20 cellular contexts compared by ENCODE assay signal in the genomic region with DNA sequence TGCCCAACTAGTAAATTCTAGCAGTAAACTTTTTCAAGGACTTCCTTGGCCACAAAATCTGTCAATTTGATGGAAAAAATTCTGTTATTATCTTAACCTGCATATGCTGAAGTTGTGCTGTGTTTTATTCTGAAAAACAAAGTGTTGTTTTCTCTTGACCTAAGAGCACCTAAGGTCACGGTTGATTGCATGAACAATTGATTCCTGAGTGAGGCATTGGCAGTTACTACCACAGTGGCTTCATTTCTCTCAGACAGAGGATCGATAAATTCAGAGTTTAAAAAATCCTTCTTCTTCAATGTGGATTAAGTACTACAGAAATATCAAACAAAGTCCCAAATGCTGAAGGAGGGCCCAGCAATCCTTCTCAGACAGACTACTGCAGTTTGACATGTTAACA. TPM values are rescaled to one million over a fixed set of nuclear protein-coding genes. Genes with fewer than 3 reads are reported as not detected.
DNase-seq lines count a peak whose midpoint lies in the region; ATAC-seq, FAIRE-seq and TF ChIP-seq lines count a peak whose summit lies in the region.
"Had no signal": no experiment of that assay in that cellular context is flagged by ENCODE, and none has a peak within 500 bp of the region (broad histone marks: within the 10 kb centered on the region; RNA-seq: fewer than 3 reads in every experiment).

No MANE protein-coding gene starts in this region.

- H3K4me1 ChIP-seq in liver (ENCODE audit: control insufficient read depth in 4 of 4, insufficient read depth in 4 of 4, low read length in 3 of 4): peaks cover 0 to 5% (median 0%) of the 10 kb centered on the region in 4 donors
- no peaks in the 10 kb centered on the region for H3K4me1 ChIP-seq in HepG2 (ENCODE audit: insufficient read depth, low read length)
- H3K4me1 ChIP-seq in esophagus squamous epithelium: no peaks in the 10 kb centered on the region
- H3K4me1 ChIP-seq: Caco-2 had no signal

- H3K27ac ChIP-seq in liver (ENCODE audit: low read depth in 1 of 2, low read length in 2 of 2) (no peak overlapping the region), HepG2 (ENCODE audit: extremely low read length, insufficient read depth, low read length) (no peak overlapping the region), esophagus squamous epithelium (no peak overlapping the region)
- H3K27ac ChIP-seq: 22Rv1; A549; BLaER1 treated with 17β-estradiol and CSF1 and Interleukin-3, amounts not matched to agents 10 nM and 100 nM; C4-2B had no signal

- H3K9me3 ChIP-seq in liver (ENCODE audit: control insufficient read depth in 4 of 4, low read length in 3 of 4) (no peaks in the 10 kb centered on the region), HepG2 (ENCODE audit: low read length) (no peaks in the 10 kb centered on the region), esophagus squamous epithelium (no peaks in the 10 kb centered on the region)
- H3K9me3 ChIP-seq: A549, Caco-2 had no signal

- no peak for TF ChIP-seq POLR2A in HepG2 (IDR thresholded peaks at IDR 0.05; ENCODE audit: insufficient read depth in 1 of 2, low read depth in 2 of 2, low read length in 2 of 2)
- no peak for TF ChIP-seq POLR2A in esophagus squamous epithelium (IDR thresholded peaks at IDR 0.05)

- no peaks in the 10 kb centered on the region for H3K27me3 ChIP-seq in liver (ENCODE audit: control insufficient read depth in 4 of 4, insufficient read depth in 4 of 4, low read length in 3 of 4)
- no peaks in the 10 kb centered on the region for H3K27me3 ChIP-seq in HepG2 (ENCODE audit: control insufficient read depth in 1 of 2, insufficient read depth in 2 of 2, low read length in 2 of 2)
- H3K27me3 ChIP-seq in esophagus squamous epithelium: no peaks in the 10 kb centered on the region

- no peak for DNase-seq in HepG2 (ENCODE audit: low spot score)
- DNase-seq in left lobe of liver (ENCODE audit: low spot score): no peak
- DNase-seq in T-helper 9 cell: no peak
- no peak for DNase-seq in esophagus squamous epithelium (lab: John Stamatoyannopoulos, UW)
- DNase-seq: AML-193; Caco-2; Calu3; CD4-positive, alpha-beta T cell; CD8-positive, alpha-beta T cell; DMS79 treated with DMSO at 0.1 percent for 48 hours; GF-D8 had no signal

- H4K20me1 ChIP-seq in HepG2 (ENCODE audit: insufficient read depth, low read length): no peaks in the 10 kb centered on the region
- H4K20me1 ChIP-seq: BLaER1 treated with 17β-estradiol and CSF1 and Interleukin-3, amounts not matched to agents 10 nM and 100 nM had no signal

- TF ChIP-seq EP300 in HepG2 (IDR thresholded peaks at IDR 0.05; ENCODE audit: low read depth in 2 of 2, low read length in 2 of 2) (no peak), HepG2 (CRISPR knock-in tag; IDR thresholded peaks at IDR 0.05; ENCODE audit: borderline replicate concordance) (no peak)

- no peaks in the 10 kb centered on the region for H3K79me2 ChIP-seq in HepG2 (ENCODE audit: insufficient read depth, low read length)

- no TSS peak for BruUV-seq in HepG2 (replicated peaks; lab: Mats Ljungman, UMichigan)

- H3K4me2 ChIP-seq in HepG2 (ENCODE audit: low read depth, low read length): no peak overlapping the region
- H3K4me2 ChIP-seq: A549; BLaER1 treated with 17β-estradiol and CSF1 and Interleukin-3, amounts not matched to agents 10 nM and 100 nM had no signal

- H3K4me3 ChIP-seq in liver (ENCODE audit: low read depth in 1 of 3, low read length in 3 of 3): no peak overlapping the region
- no peak overlapping the region for H3K4me3 ChIP-seq in HepG2 (replicated peaks in 1 of 3; ENCODE audit: insufficient read depth in 1 of 3, low read depth in 2 of 3, low read length in 3 of 3)
- H3K4me3 ChIP-seq in esophagus squamous epithelium: no peak overlapping the region
- H3K4me3 ChIP-seq: A549; BLaER1 treated with 17β-estradiol and CSF1 and Interleukin-3, amounts not matched to agents 10 nM and 100 nM had no signal

- H2AFZ ChIP-seq in HepG2 (ENCODE audit: low read length): no peak overlapping the region

- TF ChIP-seq CTCF in liver (IDR thresholded peaks at IDR 0.05; ENCODE audit: low read depth, low read length, missing input control) (no peak), HepG2 (CRISPR knock-in tag; IDR thresholded peaks at IDR 0.05) (no peak), esophagus squamous epithelium (IDR thresholded peaks at IDR 0.05) (no peak)

- no peak for FAIRE-seq in HepG2 (lab: Jason Lieb, UNC)
- FAIRE-seq: A549, D721Med, G401.6, GM12891, GM19239 had no signal

- in situ Hi-C loops in HepG2 (cut with HindIII; ENCODE audit: extremely low pct_ligation_motif_present, low pct_unique_long_range_greater_than_20kb): no loop called here

- H3K36me3 ChIP-seq in liver (ENCODE audit: control insufficient read depth in 4 of 4, insufficient read depth in 3 of 4, low read depth in 1 of 4, low read length in 3 of 4) (peaks cover 0 to 22% (median 12%) of the 10 kb centered on the region in 4 donors), HepG2 (replicated peaks in 1 of 2; ENCODE audit: control insufficient read depth in 1 of 2, insufficient read depth in 2 of 2, low read length in 2 of 2) (peaks cover 0 to 18% of the 10 kb centered on the region in 2 experiments; a peak in 1 of 5 replicates), esophagus squamous epithelium (peaks cover 0 to 51% (median 6%) of the 10 kb centered on the region in 3 donors)

- TF ChIP-seq RAD21 in liver (IDR thresholded peaks at IDR 0.05) (no peak), HepG2 (CRISPR knock-in tag; IDR thresholded peaks at IDR 0.05) (no peak)

- WGBS in liver: 42% methylated on average over 2 of the region's 2 CpGs
- 100% methylated on average over 2 of the region's 2 CpGs for WGBS in HepG2 (ENCODE audit: low lambda C conversion rate)
- WGBS in esophagus squamous epithelium, 2 donors: 78 to 100% methylated on average over 1 to 2 of the region's 2 CpGs

- POLR2A ChIA-PET in HepG2 (lab: Yijun Ruan, JAX): no interaction called here

- intact Hi-C loops in HepG2 (cut with micrococcal nuclease; ENCODE audit: unreplicated experiment) (no loop called here), esophagus squamous epithelium (cut with DNase I) (no loop called here)

- CTCF ChIA-PET in HepG2 (lab: Yijun Ruan, JAX; ENCODE audit: low intra/inter-chr PET ratio, low total read pairs): no interaction called here

- H3K9ac ChIP-seq in liver (ENCODE audit: low read depth in 1 of 2, low read length in 2 of 2): no peak overlapping the region
- no peak overlapping the region for H3K9ac ChIP-seq in HepG2 (ENCODE audit: insufficient read depth, low read depth, low read length)
- H3K9ac ChIP-seq: BLaER1 treated with 17β-estradiol and CSF1 and Interleukin-3, amounts not matched to agents 10 nM and 100 nM had no signal

- ATAC-seq in HepG2: no peak
- ATAC-seq in left lobe of liver: peak; percentile 58
- ATAC-seq: A549; CD8-positive, alpha-beta T cell had no signal

TF ChIP-seq in liver, 16 proteins besides CTCF, POLR2A, EP300 and RAD21:
- TF ChIP-seq RXRA (IDR thresholded peaks at IDR 0.05) (peak; percentile 19 to 29), FOXA2 (IDR thresholded peaks at IDR 0.05) (no peak)

TF ChIP-seq in HepG2, 621 proteins besides CTCF, POLR2A, EP300 and RAD21:
- TF ChIP-seq ZNF431 (CRISPR knock-in tag; IDR thresholded peaks at IDR 0.05; ENCODE audit: borderline replicate concordance, low read depth): no peak
- no peak for TF ChIP-seq CHD4 (IDR thresholded peaks at IDR 0.05; ENCODE audit: borderline replicate concordance, low read length)
- no peak for TF ChIP-seq ZNF3 (CRISPR knock-in tag; IDR thresholded peaks at IDR 0.05)
- TF ChIP-seq, protein P1, sequence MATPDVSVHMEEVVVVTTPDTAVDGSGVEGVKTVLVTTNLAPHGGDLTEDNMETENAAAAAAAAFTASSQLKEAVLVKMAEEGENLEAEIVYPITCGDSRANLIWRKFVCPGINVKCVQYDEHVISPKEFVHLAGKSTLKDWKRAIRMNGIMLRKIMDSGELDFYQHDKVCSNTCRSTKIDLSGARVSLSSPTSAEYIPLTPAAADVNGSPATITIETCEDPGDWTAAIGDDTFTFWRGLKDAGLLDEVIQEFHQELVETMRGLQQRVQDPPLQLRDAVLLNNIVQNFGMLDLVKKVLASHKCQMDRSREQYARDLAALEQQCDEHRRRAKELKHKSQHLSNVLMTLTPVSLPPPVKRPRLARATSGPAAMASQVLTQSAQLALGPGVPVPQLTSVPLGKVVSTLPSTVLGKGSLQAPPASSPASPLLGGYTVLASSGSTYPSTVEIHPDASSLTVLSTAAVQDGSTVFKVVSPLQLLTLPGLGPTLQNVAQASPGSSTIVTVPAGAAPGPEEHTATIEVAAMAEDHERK (CRISPR knock-in tag; IDR thresholded peaks at IDR 0.05; ENCODE audit: low read depth): no peak
- no peak for TF ChIP-seq ZNF563 (CRISPR knock-in tag; IDR thresholded peaks at IDR 0.05)

RNA-seq across cellular contexts. Expression of a gene that starts 6.2 kb away (rescaled TPM):
- 10 to 100 TPM; 12.8 to 30.4 TPM for total RNA-seq in liver
- 10 to 100 TPM; 11.1 to 15.2 TPM for polyA plus RNA-seq in liver
- total RNA-seq in HepG2 (2016; rRNA removed; fragmentation: Illumina TruSeq; extraction: Trizol): 28.6 and 34.9 TPM in 2 replicates
- total RNA-seq in HepG2 (2016; cell fraction: cytosol; rRNA removed; fragmentation: Illumina TruSeq; extraction: Trizol; ENCODE audit: low read depth): 4.7 and 5.5 TPM in 2 replicates
- 25.6 and 36.7 TPM in 2 replicates for total RNA-seq in HepG2 (2016; cell fraction: insoluble cytoplasmic fraction; rRNA removed; fragmentation: Illumina TruSeq; extraction: Trizol)
- total RNA-seq in HepG2 (2016; cell fraction: membrane; rRNA removed; fragmentation: Illumina TruSeq; extraction: Trizol): 11.7 and 15.0 TPM in 2 replicates
- 29.1 and 33.4 TPM in 2 replicates for total RNA-seq in HepG2 (2016; cell fraction: nucleus; rRNA removed; fragmentation: Illumina TruSeq; extraction: Trizol)
- 10.8 and 13.7 TPM in 2 replicates for polyA plus RNA-seq in HepG2 (2011; rRNA removed)
- polyA plus RNA-seq in HepG2 (2011; cell fraction: cytosol; rRNA removed): 7.6 and 11.8 TPM in 2 replicates
- polyA plus RNA-seq in HepG2 (2011; cell fraction: nucleus; rRNA removed): 9.6 and 11.1 TPM in 2 replicates
- 12.3 and 13.8 TPM in 2 replicates for polyA plus RNA-seq in HepG2 (2012)
- polyA plus RNA-seq in HepG2 (2016; cell fraction: cytosol; fragmentation: Illumina TruSeq; extraction: Trizol; ENCODE audit: low read depth): 4.3 and 5.3 TPM in 2 replicates
- polyA plus RNA-seq in HepG2 (2016; cell fraction: insoluble cytoplasmic fraction; fragmentation: Illumina TruSeq; extraction: Trizol; ENCODE audit: low read depth): 31.4 and 39.2 TPM in 2 replicates
- 11.2 and 11.8 TPM in 2 replicates for polyA plus RNA-seq in HepG2 (2016; cell fraction: membrane; fragmentation: Illumina TruSeq; extraction: Trizol; ENCODE audit: low read depth)
- 22.3 and 23.3 TPM in 2 replicates for polyA plus RNA-seq in HepG2 (2016; cell fraction: nucleus; fragmentation: Illumina TruSeq; extraction: Trizol; ENCODE audit: insufficient read depth, low read depth)
- polyA minus RNA-seq in HepG2 (2011; rRNA and poly(A)+ RNA removed; ENCODE audit: low replicate concordance): 16.1 and 76.4 TPM in 2 replicates
- 6.8 and 7.7 TPM in 2 replicates for polyA minus RNA-seq in HepG2 (2011; cell fraction: cytosol; rRNA and poly(A)+ RNA removed)
- polyA minus RNA-seq in HepG2 (2011; cell fraction: nucleus; rRNA and poly(A)+ RNA removed): 71.5 and 79.6 TPM in 2 replicates
- 16.0 TPM for total RNA-seq in left lobe of liver
- 10 to 100 TPM; 16.8 to 26.9 (median 18.0) TPM for total RNA-seq in esophagus squamous epithelium
